ENCODE assay signal across 18 cellular contexts in the genomic region with DNA sequence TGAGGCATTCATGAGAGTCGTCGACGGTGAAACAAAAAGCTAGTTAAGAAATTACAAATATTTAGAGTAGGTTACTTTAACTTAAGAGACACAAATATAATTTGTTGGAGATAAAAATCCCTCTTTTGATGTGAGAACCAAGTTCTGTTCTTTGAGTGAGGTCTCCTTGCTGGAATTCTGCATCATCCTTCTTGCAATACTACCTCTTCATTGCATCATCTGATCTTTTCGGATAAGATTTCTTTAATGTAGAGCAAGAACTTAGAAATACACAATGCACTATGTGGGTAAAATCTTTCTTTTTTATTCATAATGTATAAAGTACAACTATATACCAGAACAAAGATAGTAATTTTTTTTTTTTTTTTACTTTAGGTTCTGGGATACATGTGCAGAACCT.
A peak's percentile ranks its signal among the peaks of the same experiment; 100 is the strongest.
DNase-seq lines count a peak whose midpoint lies in the region; ATAC-seq and TF ChIP-seq lines count a peak whose summit lies in the region.
"Had no signal": no experiment of that assay in that cellular context is flagged by ENCODE, and none has a peak within 500 bp of the region (broad histone marks: within the 10 kb centered on the region; RNA-seq: fewer than 3 reads in every experiment).

No MANE protein-coding gene starts in this region.

- H3K9ac ChIP-seq in SK-N-MC (ENCODE audit: insufficient read length) (peak overlapping the region; percentile 76), fibroblast of lung (ENCODE audit: insufficient read depth, low read length) (no peak overlapping the region)
- H3K9ac ChIP-seq: BLaER1 treated with 17β-estradiol and CSF1 and Interleukin-3, amounts not matched to agents 10 nM and 100 nM had no signal

- H4K20me1 ChIP-seq in fibroblast of lung (ENCODE audit: control insufficient read depth, extremely low read depth, insufficient read depth, low read length) = no peaks in the 10 kb centered on the region
- H4K20me1 ChIP-seq: BLaER1 treated with 17β-estradiol and CSF1 and Interleukin-3, amounts not matched to agents 10 nM and 100 nM had no signal

- peak overlapping the region; percentile 48 for H3K4me2 ChIP-seq in fibroblast of lung (ENCODE audit: extremely low read depth, insufficient read depth, low read length)

- H3K9me3 ChIP-seq in SK-N-MC (ENCODE audit: low read depth, low read length) = no peaks in the 10 kb centered on the region
- no peaks in the 10 kb centered on the region for H3K9me3 ChIP-seq in fibroblast of lung (ENCODE audit: control insufficient read depth, insufficient read depth, low read depth, low read length)
- H3K9me3 ChIP-seq in heart right ventricle = no peaks in the 10 kb centered on the region
- H3K9me3 ChIP-seq: adrenal gland, upper lobe of right lung had no signal

- WGBS in heart right ventricle, 2 donors = 86 to 90% methylated on average over 4 of the region's 4 CpGs

- H3K79me2 ChIP-seq in fibroblast of lung (ENCODE audit: control insufficient read depth, insufficient read depth, low read length) = no peaks in the 10 kb centered on the region

- no peaks in the 10 kb centered on the region for H3K4me1 ChIP-seq in fibroblast of lung (ENCODE audit: control insufficient read depth, extremely low read depth, insufficient read depth, low read length)
- H3K4me1 ChIP-seq in heart right ventricle = peaks cover 0 to 6% (median 0%) of the 10 kb centered on the region in 9 donors
- H3K4me1 ChIP-seq: adrenal gland, upper lobe of right lung had no signal

- no peak for ATAC-seq in heart right ventricle
- ATAC-seq: activated T-cell treated with anti-CD3 and anti-CD28 coated beads, Interleukin-2, amount 50 U/mL, for 72 hours; foreskin keratinocyte; right cardiac atrium; Right ventricle myocardium inferior; upper lobe of right lung had no signal

- H3K36me3 ChIP-seq in SK-N-MC (ENCODE audit: insufficient read depth, low read length) (no peaks in the 10 kb centered on the region), fibroblast of lung (ENCODE audit: control insufficient read depth, insufficient read depth, low read length) (no peaks in the 10 kb centered on the region), heart right ventricle (no peaks in the 10 kb centered on the region)
- H3K36me3 ChIP-seq: adrenal gland; BLaER1 treated with 17β-estradiol and CSF1 and Interleukin-3, amounts not matched to agents 10 nM and 100 nM; upper lobe of right lung had no signal

- DNase-seq in EL (peak; percentile 29), SK-N-MC (ENCODE audit: low read depth, low spot score) (peak; percentile 52), fibroblast of lung (ENCODE audit: low read depth in 2 of 2) (peak; percentile 61 to 82), skeletal muscle cell (ENCODE audit: low read depth) (peak; percentile 23), SK-N-DZ (ENCODE audit: low spot score) (no peak), NCI-H2227 treated with DMSO at 0.1 percent for 48 hours (lab: John Stamatoyannopoulos, UW) (no peak), heart right ventricle (no peak)
- DNase-seq: activated CD4-positive, alpha-beta T cell treated with anti-CD3 and anti-CD28 coated beads, Interleukin-2, amount 10 ng/mL, durations not matched to agents 24 days and 14 days; activated T-cell treated with anti-CD3 and anti-CD28 coated beads, Interleukin-2, amount 50 U/mL, for 72 hours; adrenal gland; foreskin keratinocyte; NK-92 treated with Interleukin-12 subunit alpha and Interleukin-12 subunit beta, amount 100 ng/mL, for 24 hours; right cardiac atrium; T-helper 9 cell; upper lobe of right lung had no signal

- intact Hi-C loops in heart right ventricle (cut with DNase I) = no loop called here

- H3K4me3 ChIP-seq in SK-N-MC (no peak overlapping the region), fibroblast of lung (replicated peaks in 1 of 4; ENCODE audit: control extremely low read depth in 1 of 4, insufficient read depth in 1 of 4, low read depth in 3 of 4, low read length in 4 of 4) (no peak overlapping the region), skeletal muscle cell (ENCODE audit: low read depth, low read length) (no peak overlapping the region), heart right ventricle (no peak overlapping the region)
- H3K4me3 ChIP-seq: adrenal gland; BLaER1 treated with 17β-estradiol and CSF1 and Interleukin-3, amounts not matched to agents 10 nM and 100 nM; lung; upper lobe of right lung had no signal

- H2AFZ ChIP-seq in fibroblast of lung (ENCODE audit: low read length) = no peak overlapping the region

- H3K27ac ChIP-seq in SK-N-MC = peak overlapping the region; percentile 91
- peak overlapping the region; percentile 36 for H3K27ac ChIP-seq in fibroblast of lung (ENCODE audit: insufficient read depth, low read length)
- H3K27ac ChIP-seq in heart right ventricle = no peak overlapping the region
- H3K27ac ChIP-seq: adrenal gland, foreskin keratinocyte, upper lobe of right lung had no signal

- TF ChIP-seq CTCF in fibroblast of lung (conservative IDR thresholded peaks at IDR 0.05 in 1 of 2, IDR thresholded peaks at IDR 0.05 in 1 of 2; ENCODE audit: low read depth in 1 of 2, low read length in 2 of 2) (no peak), heart right ventricle (IDR thresholded peaks at IDR 0.05) (no peak)

- H3K27me3 ChIP-seq in fibroblast of lung (ENCODE audit: control insufficient read depth, insufficient read depth, low read length) (peaks cover 3% of the 10 kb centered on the region), heart right ventricle (peaks cover 0 to 47% (median 10%) of the 10 kb centered on the region in 7 donors)
- H3K27me3 ChIP-seq: adrenal gland; BLaER1 treated with 17β-estradiol and CSF1 and Interleukin-3, amounts not matched to agents 10 nM and 100 nM; foreskin keratinocyte; upper lobe of right lung had no signal

Comparison
In these comparisons a context has a peak if more than half of its experiments do, and no peak if none do; other contexts are left out.
1. DNase-seq: peak in EL (single experiment), SK-N-MC (single experiment), fibroblast of lung (2 of 2) and skeletal muscle cell (single experiment); none in SK-N-DZ (single experiment), NCI-H2227 treated with DMSO at 0.1 percent for 48 hours (single experiment) and heart right ventricle (0 of 2).
2. H3K27ac ChIP-seq: peak in SK-N-MC (single experiment) and fibroblast of lung (single experiment); none in heart right ventricle (0 of 10).